ENCODE assay signal across 8 cellular contexts in the genomic region with DNA sequence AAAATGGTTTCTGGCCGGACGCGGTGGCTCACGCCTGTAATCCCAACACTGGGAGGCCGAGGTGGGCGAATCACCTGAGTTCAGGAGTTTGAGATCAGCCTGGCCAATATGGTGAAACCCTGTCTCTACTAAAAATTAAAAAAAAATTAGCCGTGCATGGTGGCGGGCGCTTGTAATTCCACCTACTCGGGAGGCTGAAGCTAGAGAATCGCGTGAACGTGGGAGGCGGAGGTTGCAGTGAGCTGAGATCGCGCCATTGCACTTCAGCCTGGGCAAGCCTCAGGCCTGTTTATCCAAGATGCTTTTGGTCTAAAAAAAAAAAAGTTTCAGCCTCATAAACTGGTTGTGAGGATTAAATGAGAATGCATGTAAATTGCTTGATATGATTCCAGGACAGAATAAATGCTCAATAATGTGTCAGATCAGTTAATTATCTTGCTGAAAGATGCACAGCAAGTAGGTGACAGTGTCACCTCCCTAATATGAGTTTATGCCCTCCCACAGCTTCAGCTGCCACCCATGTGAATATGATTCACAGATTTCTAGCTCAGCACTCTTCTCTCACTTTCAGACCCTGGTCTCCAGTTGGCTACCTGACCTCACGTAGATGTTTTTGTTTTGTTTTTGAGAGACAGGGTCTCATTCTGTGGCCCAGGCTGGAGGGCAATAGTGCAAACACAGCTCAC. TPM values are rescaled to one million over a fixed set of nuclear protein-coding genes. Genes with fewer than 3 reads are reported as not detected.
DNase-seq lines count a peak whose midpoint lies in the region; ATAC-seq and TF ChIP-seq lines count a peak whose summit lies in the region.

No MANE protein-coding gene starts in this region.

- peak overlapping the region; percentile 96 for H3K4me3 Mint-ChIP-seq in activated CD8-positive, alpha-beta T cell treated with anti-CD3 and anti-CD28 coated beads for 36 hours

- CTCF ChIA-PET in activated CD8-positive, alpha-beta T cell treated with anti-CD3 and anti-CD28 coated beads for 36 hours (lab: Charles Lee): interaction anchor here (0.8 to 2.4 kb wide), 4 partner anchors 49 to 424 kb away, joined by 3 to 14 read pairs (median 4); partner anchors contain the start of gene GAB2

- DNase-seq in heart right ventricle: no peak
- no peak for DNase-seq in Right ventricle myocardium superior
- DNase-seq in activated CD8-positive, alpha-beta T cell treated with anti-CD3 and anti-CD28 coated beads for 36 hours: peak; percentile 22
- no peak for DNase-seq in tibial nerve (ENCODE audit: low spot score in 2 of 2)
- no peak for DNase-seq in NCI-H1694 (lab: John Stamatoyannopoulos, UW)
- DNase-seq in HK-2 (ENCODE audit: unreplicated experiment): no peak
- DNase-seq in T1000 (lab: John Stamatoyannopoulos, UW): no peak

- WGBS in heart right ventricle, 2 donors: 60 to 78% methylated on average over 17 of the region's 17 CpGs
- 58 to 73% methylated on average over 17 of the region's 17 CpGs for WGBS in tibial nerve, 2 donors

- peak overlapping the region; percentile 56 for H3K27ac Mint-ChIP-seq in activated CD8-positive, alpha-beta T cell treated with anti-CD3 and anti-CD28 coated beads for 36 hours

- peaks cover 0 to 18% (median 0%) of the 10 kb centered on the region in 9 donors for H3K36me3 ChIP-seq in heart right ventricle
- peaks cover 41% of the 10 kb centered on the region for H3K36me3 ChIP-seq in iPS-20b (ENCODE audit: insufficient read depth, low read depth, low read length)
- peaks cover 0 to 15% (median 0%) of the 10 kb centered on the region in 3 donors for H3K36me3 ChIP-seq in tibial nerve

- H3K9me3 Mint-ChIP-seq in activated CD8-positive, alpha-beta T cell treated with anti-CD3 and anti-CD28 coated beads for 36 hours: no peaks in the 10 kb centered on the region

- no peak for TF ChIP-seq POLR2A in tibial nerve (IDR thresholded peaks at IDR 0.05)

- H3K27me3 Mint-ChIP-seq in activated CD8-positive, alpha-beta T cell treated with anti-CD3 and anti-CD28 coated beads for 36 hours: no peaks in the 10 kb centered on the region

- H3K9ac ChIP-seq in iPS-20b (ENCODE audit: low read depth, low read length): peak overlapping the region; percentile 40; the same call in 1 of the 2 replicates

- H3K4me3 ChIP-seq in heart right ventricle (peak overlapping the region; percentile 38 to 92 (median 72)), iPS-20b (ENCODE audit: low read length) (peak overlapping the region; percentile 93), tibial nerve (peak overlapping the region in 3 of 4 donors; percentile 53 to 77 (median 54))

- peaks cover 36% of the 10 kb centered on the region for H3K4me1 Mint-ChIP-seq in activated CD8-positive, alpha-beta T cell treated with anti-CD3 and anti-CD28 coated beads for 36 hours (ENCODE audit: low read depth)

- H3K27me3 ChIP-seq in heart right ventricle (no peaks in the 10 kb centered on the region), iPS-20b (ENCODE audit: insufficient read depth, low read length) (no peaks in the 10 kb centered on the region), tibial nerve (no peaks in the 10 kb centered on the region)

- H3K9me3 ChIP-seq in heart right ventricle: no peaks in the 10 kb centered on the region
- no peaks in the 10 kb centered on the region for H3K9me3 ChIP-seq in iPS-20b (ENCODE audit: insufficient read depth, low read depth, low read length)
- H3K9me3 ChIP-seq in tibial nerve: no peaks in the 10 kb centered on the region

- H3K27ac ChIP-seq in heart right ventricle: peak overlapping the region in 4 of 10 donors; percentile 67 to 81 (median 73)
- H3K27ac ChIP-seq in iPS-20b (ENCODE audit: low read length): no peak overlapping the region
- no peak overlapping the region for H3K27ac ChIP-seq in tibial nerve

- intact Hi-C loops in heart right ventricle (cut with DNase I) (loop anchor here in 6 of 10 donors (1.0 to 10.0 kb wide), 4 partner anchors 30 to 434 kb away; partner anchors contain the start of genes KCTD21 (in 2 of the 6), USP35 (in 2 of the 6) and NARS2 (in 1 of the 6)), Right ventricle myocardium superior (cut with DNase I) (no loop called here)
- intact Hi-C loops in activated CD8-positive, alpha-beta T cell treated with anti-CD3 and anti-CD28 coated beads for 36 hours (cut with micrococcal nuclease): no loop called here

- ATAC-seq in heart right ventricle (no peak), Right ventricle myocardium superior (ENCODE audit: poor library complexity) (no peak)
- ATAC-seq in activated CD8-positive, alpha-beta T cell treated with anti-CD3 and anti-CD28 coated beads for 36 hours: no peak

- peaks cover 33% of the 10 kb centered on the region for H3K36me3 Mint-ChIP-seq in activated CD8-positive, alpha-beta T cell treated with anti-CD3 and anti-CD28 coated beads for 36 hours (ENCODE audit: low read depth)

- TF ChIP-seq CTCF in heart right ventricle (IDR thresholded peaks at IDR 0.05) (no peak), tibial nerve (IDR thresholded peaks at IDR 0.05) (no peak)
- no peak for TF ChIP-seq CTCF in activated CD8-positive, alpha-beta T cell treated with anti-CD3 and anti-CD28 coated beads for 36 hours (IDR thresholded peaks at IDR 0.05)

- POLR2A ChIA-PET in activated CD8-positive, alpha-beta T cell treated with anti-CD3 and anti-CD28 coated beads for 36 hours (lab: Charles Lee): interaction anchor here (0.7 to 1.7 kb wide), 6 partner anchors 8 to 354 kb away, joined by 3 to 7 read pairs (median 4); no protein-coding TSS in a partner anchor

- TF ChIP-seq EP300 in tibial nerve (IDR thresholded peaks at IDR 0.05): no peak

- H3K4me1 ChIP-seq in heart right ventricle (peaks cover 0 to 39% (median 18%) of the 10 kb centered on the region in 9 donors), iPS-20b (ENCODE audit: insufficient read depth, low read length) (peaks cover 4% of the 10 kb centered on the region; the same call in 1 of the 2 replicates), tibial nerve (peaks cover 0 to 25% (median 0%) of the 10 kb centered on the region in 4 donors)

RNA-seq across cellular contexts. Expression of gene ALG8, which starts 1.1 kb away (rescaled TPM):
- total RNA-seq in heart right ventricle (10 to 100 TPM in 9 of 10 donors, 1 to 10 TPM in 1; 9.6 to 19.5 (median 15.5) TPM), Right ventricle myocardium superior (15.8 TPM), tibial nerve (10 to 100 TPM; 24.9 to 43.5 (median 32.0) TPM)
- 10 to 100 TPM; 21.1 to 69.1 TPM for polyA plus RNA-seq in heart right ventricle
- 10 to 100 TPM; 45.5 to 47.7 TPM for total RNA-seq in activated CD8-positive, alpha-beta T cell treated with anti-CD3 and anti-CD28 coated beads for 36 hours

RNA-seq across cellular contexts. Expression of gene KCTD21, which starts 47.9 kb away (rescaled TPM):
- total RNA-seq in heart right ventricle (1 to 10 TPM; 4.2 to 9.9 (median 6.7) TPM), Right ventricle myocardium superior (10.4 TPM), tibial nerve (10 to 100 TPM in 1 of 4 donors, 1 to 10 TPM in 3; 6.6 to 20.4 (median 8.7) TPM)
- 1 to 10 TPM; 4.5 to 5.0 TPM for polyA plus RNA-seq in heart right ventricle
- total RNA-seq in activated CD8-positive, alpha-beta T cell treated with anti-CD3 and anti-CD28 coated beads for 36 hours: 1 to 10 TPM; 4.1 to 5.2 TPM

RNA-seq across cellular contexts. Expression of gene USP35, which starts 48.2 kb away (rescaled TPM):
- total RNA-seq in heart right ventricle: 1 to 10 TPM; 3.6 to 6.6 (median 5.2) TPM
- polyA plus RNA-seq in heart right ventricle: 1 to 10 TPM; 4.1 to 7.3 TPM
- 4.6 TPM for total RNA-seq in Right ventricle myocardium superior
- 1 to 10 TPM; 6.8 to 7.7 TPM for total RNA-seq in activated CD8-positive, alpha-beta T cell treated with anti-CD3 and anti-CD28 coated beads for 36 hours
- total RNA-seq in tibial nerve: 10 to 100 TPM; 10.9 to 23.1 (median 12.6) TPM

Comparison
In these comparisons a context has a peak if more than half of its experiments do, and no peak if none do; other contexts are left out.
1. intact Hi-C loops: an anchor here in heart right ventricle (1.0 to 10.0 kb wide); none called in Right ventricle myocardium superior and activated CD8-positive, alpha-beta T cell treated with anti-CD3 and anti-CD28 coated beads for 36 hours.